ENCODE assay signal across 8 cellular contexts in the genomic region with DNA sequence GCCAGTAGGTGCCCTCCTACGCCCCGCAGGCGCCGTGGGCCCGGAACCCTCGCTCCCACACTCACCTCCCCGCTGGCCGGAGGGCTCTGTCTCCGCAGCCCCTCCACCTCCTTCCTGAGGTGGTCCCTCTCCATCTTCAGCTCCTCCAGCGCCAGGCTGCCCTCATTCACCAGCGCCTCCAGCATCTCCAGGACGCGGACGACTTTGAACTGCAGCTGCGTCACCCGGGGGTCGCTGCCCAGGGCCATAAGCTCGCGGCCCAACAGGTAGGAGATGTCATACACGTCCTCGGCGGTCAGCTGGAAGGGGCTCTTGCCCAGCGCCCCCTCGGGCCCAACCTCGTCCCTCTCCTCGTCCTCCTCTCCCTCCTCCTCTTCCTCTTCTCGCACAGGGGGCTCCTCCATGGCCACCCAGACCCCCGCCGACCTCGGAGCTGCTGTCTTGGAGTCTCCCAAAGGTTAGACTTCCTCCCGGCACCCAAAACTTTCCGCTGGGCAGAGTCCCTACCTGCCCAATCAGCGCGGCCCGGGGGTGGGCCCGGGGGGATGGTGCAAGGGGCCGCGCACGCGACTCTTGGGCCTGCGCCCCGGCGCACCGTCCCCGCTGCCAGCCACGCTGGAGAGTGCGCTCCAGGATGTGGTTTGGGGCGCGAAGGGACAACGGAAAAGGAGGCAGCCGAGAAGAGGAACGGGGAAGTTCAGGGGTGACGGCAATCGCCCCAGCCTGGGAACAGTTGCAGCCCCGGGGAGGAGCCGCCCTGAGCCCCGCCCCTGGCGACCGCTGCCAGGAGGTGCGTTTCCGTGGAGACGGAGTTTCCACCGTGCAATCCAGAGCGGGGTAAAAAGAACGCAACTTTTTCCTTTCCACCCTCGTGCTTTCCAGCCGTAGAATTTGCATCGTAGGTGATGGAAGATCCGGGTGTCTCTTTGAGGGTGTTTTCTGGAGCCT. TPM values are rescaled to one million over a fixed set of nuclear protein-coding genes. Genes with fewer than 3 reads are reported as not detected.
DNase-seq lines count a peak whose midpoint lies in the region; ATAC-seq and TF ChIP-seq lines count a peak whose summit lies in the region.

A gene with protein sequence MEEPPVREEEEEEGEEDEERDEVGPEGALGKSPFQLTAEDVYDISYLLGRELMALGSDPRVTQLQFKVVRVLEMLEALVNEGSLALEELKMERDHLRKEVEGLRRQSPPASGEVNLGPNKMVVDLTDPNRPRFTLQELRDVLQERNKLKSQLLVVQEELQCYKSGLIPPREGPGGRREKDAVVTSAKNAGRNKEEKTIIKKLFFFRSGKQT (minus strand): TSS at position 668 of the 948 bp plus-strand sequence. CDS start 264 bp downstream, at position 404.

- ATAC-seq in GM19035 (IDR thresholded peaks at IDR 0.05; ENCODE audit: unreplicated experiment) (peak; percentile 71), HG03342 (IDR thresholded peaks at IDR 0.05; ENCODE audit: unreplicated experiment) (peak; percentile 77)

- no peaks in the 10 kb centered on the region for H3K36me3 ChIP-seq in NT2/D1 (ENCODE audit: insufficient read depth, insufficient read length, low read length)

- peaks cover 22% of the 10 kb centered on the region for H3K27me3 ChIP-seq in NT2/D1 (ENCODE audit: insufficient read depth, insufficient read length)

- H3K27me3 Mint-ChIP-seq in CD14-positive monocyte (ENCODE audit: low read depth in 3 of 3) (no peaks in the 10 kb centered on the region), endothelial cell (ENCODE audit: unreplicated experiment) (no peaks in the 10 kb centered on the region)

- H3K9me3 Mint-ChIP-seq in CD14-positive monocyte: peaks cover 0 to 2% (median 0%) of the 10 kb centered on the region in 7 donors
- H3K9me3 Mint-ChIP-seq in endothelial cell (ENCODE audit: unreplicated experiment): no peaks in the 10 kb centered on the region

- DNase-seq in CD14-positive monocyte (ENCODE audit: low spot score) (peak; percentile 97), NT2/D1 (ENCODE audit: low read depth, low spot score) (peak; percentile 35), endothelial cell (ENCODE audit: low spot score) (peak; percentile 73), midbrain (lab: John Stamatoyannopoulos, UW) (peak; percentile 72)
- peak; percentile 77 for DNase-seq in activated CD8-positive, alpha-beta memory T cell treated with anti-CD3 and anti-CD28 coated beads, Interleukin-2, amount 50 U/mL, for 1 hour (ENCODE audit: extremely low read depth)
- peak; percentile 84 to 85 for DNase-seq in stimulated activated CD8-positive, alpha-beta memory T cell treated with anti-CD3 and anti-CD28 coated beads, Interleukin-15, amount 100 ng/mL, for 4 hours (ENCODE audit: low read depth in 2 of 2)

- H3K4me1 Mint-ChIP-seq in CD14-positive monocyte (peaks cover 56% of the 10 kb centered on the region), endothelial cell (ENCODE audit: unreplicated experiment) (no peaks in the 10 kb centered on the region)

- intact Hi-C loops in CD14-positive monocyte (cut with micrococcal nuclease): no loop called here

- H3K36me3 Mint-ChIP-seq in CD14-positive monocyte (peaks cover 9 to 24% of the 10 kb centered on the region in 2 donors), endothelial cell (ENCODE audit: low read depth, unreplicated experiment) (peaks cover 1% of the 10 kb centered on the region)

- H3K4me1 ChIP-seq in NT2/D1 (ENCODE audit: insufficient read depth, insufficient read length): no peaks in the 10 kb centered on the region

- H3K4me3 Mint-ChIP-seq in CD14-positive monocyte (peak within 1 kb of the TSS; percentile 98 to 99), endothelial cell (ENCODE audit: unreplicated experiment) (peak within 1 kb of the TSS; percentile 93)

- H3K27ac Mint-ChIP-seq in CD14-positive monocyte (peak within 1 kb of the TSS; percentile 98 to 100 (median 99)), endothelial cell (ENCODE audit: unreplicated experiment) (no peak within 1 kb of the TSS)

- peak within 1 kb of the TSS; percentile 78 for H3K4me3 ChIP-seq in NT2/D1 (ENCODE audit: insufficient read length, low read depth)

- no peak for TF ChIP-seq CTCF in CD14-positive monocyte (IDR thresholded peaks at IDR 0.05)
- no peak for TF ChIP-seq CTCF in endothelial cell (IDR thresholded peaks at IDR 0.05; ENCODE audit: unreplicated experiment)

- peak within 1 kb of the TSS; percentile 77 for H3K9ac ChIP-seq in NT2/D1 (ENCODE audit: insufficient read length, low read depth)

- H3K9me3 ChIP-seq in NT2/D1 (ENCODE audit: insufficient read depth, low read length): no peaks in the 10 kb centered on the region

RNA-seq across cellular contexts. Expression of the gene that starts here (rescaled TPM):
- 10 to 100 TPM; 21.0 to 25.1 TPM for polyA plus RNA-seq in CD14-positive monocyte
- 2.8 TPM for total RNA-seq in endothelial cell (ENCODE audit: unreplicated experiment)

Comparison
In these comparisons a context has a peak if more than half of its experiments do, and no peak if none do; other contexts are left out.
1. Peak in every context shown above with its lines: DNase-seq, ATAC-seq and H3K4me3 ChIP-seq.
2. DNase-seq: peak in every context shown above with its lines; median percentile 97 in CD14-positive monocyte; 84 in stimulated activated CD8-positive, alpha-beta memory T cell treated with anti-CD3 and anti-CD28 coated beads, Interleukin-15, amount 100 ng/mL, for 4 hours; 77 in activated CD8-positive, alpha-beta memory T cell treated with anti-CD3 and anti-CD28 coated beads, Interleukin-2, amount 50 U/mL, for 1 hour; 73 in endothelial cell; 72 in midbrain; 35 in NT2/D1.